In the genomic region with DNA sequence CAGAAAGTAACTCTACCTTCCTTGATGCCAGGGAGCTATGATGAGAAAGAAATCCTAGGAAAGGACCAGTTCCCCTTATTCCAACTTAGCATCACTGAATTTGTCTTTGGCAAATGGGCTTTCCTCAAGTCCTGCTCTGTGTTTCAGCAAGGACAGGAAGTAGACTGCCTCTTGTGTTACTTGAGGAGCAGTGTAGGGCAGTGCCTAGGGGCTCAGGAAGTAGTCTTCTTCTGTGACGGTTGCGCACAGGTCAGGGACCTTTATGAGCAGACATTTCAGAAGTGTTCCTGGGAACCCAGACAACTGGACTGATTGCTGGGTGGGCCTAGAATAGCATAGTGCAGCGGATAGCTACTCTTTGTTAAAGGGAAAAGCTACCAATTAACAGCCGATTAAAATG, we compare ENCODE assay signal across 10 cellular contexts. TPM values are rescaled to one million over a fixed set of nuclear protein-coding genes. Genes with fewer than 3 reads are reported as not detected.
DNase-seq lines count a peak whose midpoint lies in the region; ATAC-seq, FAIRE-seq and TF ChIP-seq lines count a peak whose summit lies in the region.
"Had no signal": no experiment of that assay in that cellular context is flagged by ENCODE, and none has a peak within 500 bp of the region (broad histone marks: within the 10 kb centered on the region; RNA-seq: fewer than 3 reads in every experiment).

No MANE protein-coding gene starts in this region.

- H3K79me2 ChIP-seq in K562 (ENCODE audit: control insufficient read depth, insufficient read depth, low read length): no peaks in the 10 kb centered on the region

- in situ Hi-C loops in K562 (cut with MboI): no loop called here

- H3K27ac Mint-ChIP-seq in activated naive CD4-positive, alpha-beta T cell treated with anti-CD3 and anti-CD28 coated beads, Interleukin-2, amount 10 ng/mL, durations not matched to agents 7 days and 5 days: no peak overlapping the region
- no peak overlapping the region for H3K27ac Mint-ChIP-seq in activated naive CD4-positive, alpha-beta T cell treated with anti-CD3 and anti-CD28 coated beads for 36 hours

- POLR2A ChIA-PET in K562 (lab: Yijun Ruan, JAX): no interaction called here

- H3K4me2 ChIP-seq in K562 (ENCODE audit: insufficient read depth, low read length): no peak overlapping the region

- H3K4me1 Mint-ChIP-seq in activated naive CD4-positive, alpha-beta T cell treated with anti-CD3 and anti-CD28 coated beads, Interleukin-2, amount 10 ng/mL, durations not matched to agents 7 days and 5 days: peaks cover 31% of the 10 kb centered on the region
- peaks cover 4% of the 10 kb centered on the region for H3K4me1 Mint-ChIP-seq in activated naive CD4-positive, alpha-beta T cell treated with anti-CD3 and anti-CD28 coated beads for 36 hours (ENCODE audit: low read depth)

- no TSS peak for BruUV-seq in K562 (replicated peaks; lab: Mats Ljungman, UMichigan)

- peaks cover 36% of the 10 kb centered on the region for H3K27me3 Mint-ChIP-seq in activated naive CD4-positive, alpha-beta T cell treated with anti-CD3 and anti-CD28 coated beads, Interleukin-2, amount 10 ng/mL, durations not matched to agents 7 days and 5 days
- H3K27me3 Mint-ChIP-seq in activated naive CD4-positive, alpha-beta T cell treated with anti-CD3 and anti-CD28 coated beads for 36 hours (ENCODE audit: low read depth): peaks cover 33% of the 10 kb centered on the region

- H3K4me3 Mint-ChIP-seq in activated naive CD4-positive, alpha-beta T cell treated with anti-CD3 and anti-CD28 coated beads, Interleukin-2, amount 10 ng/mL, durations not matched to agents 7 days and 5 days: peak overlapping the region; percentile 4
- no peak overlapping the region for H3K4me3 Mint-ChIP-seq in activated naive CD4-positive, alpha-beta T cell treated with anti-CD3 and anti-CD28 coated beads for 36 hours

- H3K4me3 ChIP-seq in K562: no peak overlapping the region

- FAIRE-seq in K562 (lab: Jason Lieb, UNC) (peak; percentile 61), urothelium cell line (lab: Jason Lieb, UNC) (peak; percentile 67)

- intact Hi-C loops in activated naive CD4-positive, alpha-beta T cell treated with anti-CD3 and anti-CD28 coated beads for 36 hours (cut with micrococcal nuclease): no loop called here
- intact Hi-C loops in K562 (cut with micrococcal nuclease): loop anchor here (5.0 kb wide), 1 partner anchor 44 kb away; no protein-coding TSS in a partner anchor

- H3K9ac ChIP-seq in K562 (ENCODE audit: insufficient read depth in 1 of 2, low read depth in 2 of 2, low read length in 2 of 2): no peak overlapping the region

- WGBS in K562 (ENCODE audit: insufficient coverage, low coverage, missing lambda C conversion rate): 75% methylated on average over 4 of the region's 4 CpGs

- peaks cover 0 to 13% of the 10 kb centered on the region in 2 experiments; a peak in 2 of 5 replicates for H3K4me1 ChIP-seq in K562 (replicated peaks in 1 of 2; ENCODE audit: control insufficient read depth in 2 of 2, insufficient read depth in 2 of 2, low read length in 2 of 2)

- no peak for TF ChIP-seq CTCF in K562 (IDR thresholded peaks at IDR 0.05 in 2 of 3, conservative IDR thresholded peaks at IDR 0.05 in 1 of 3; ENCODE audit: insufficient read depth in 2 of 3, low read depth in 1 of 3, low read length in 3 of 3)

- H2AFZ ChIP-seq in K562 (ENCODE audit: low read depth, low read length): no peak overlapping the region

- no peaks in the 10 kb centered on the region for H3K36me3 ChIP-seq in K562 (ENCODE audit: control insufficient read depth, insufficient read depth, low read length)

- TF ChIP-seq RAD21 in K562 (CRISPR knock-in tag; conservative IDR thresholded peaks at IDR 0.05 in 1 of 2, IDR thresholded peaks at IDR 0.05 in 1 of 2): no peak

- H3K9me1 ChIP-seq in K562 (ENCODE audit: control insufficient read depth, insufficient read depth, low read length): no peaks in the 10 kb centered on the region

- CTCF ChIA-PET in activated naive CD4-positive, alpha-beta T cell treated with anti-CD3 and anti-CD28 coated beads, Interleukin-2, amount 10 ng/mL, durations not matched to agents 7 days and 5 days (lab: Charles Lee): interaction anchor here (0.7 to 1.4 kb wide), 4 partner anchors 21 to 80 kb away, joined by 3 to 5 read pairs (median 4); a partner anchor contains a TSS
- CTCF ChIA-PET in activated naive CD4-positive, alpha-beta T cell treated with anti-CD3 and anti-CD28 coated beads for 36 hours (lab: Charles Lee): interaction anchor here (1.0 to 1.6 kb wide), 4 partner anchors 15 to 42 kb away, joined by 3 to 4 read pairs (median 4); no protein-coding TSS in a partner anchor
- CTCF ChIA-PET in K562 (lab: Yijun Ruan, JAX; ENCODE audit: low intra/inter-chr PET ratio): no interaction called here

- H3K27ac ChIP-seq in K562 (ENCODE audit: extremely low read depth, low read depth, low read length): no peak overlapping the region
- H3K27ac ChIP-seq: C4-2B had no signal

- TF ChIP-seq POLR2A in K562 (conservative IDR thresholded peaks at IDR 0.05): no peak

- no peaks in the 10 kb centered on the region for H4K20me1 ChIP-seq in K562 (replicated peaks; ENCODE audit: control insufficient read depth, insufficient read depth, low read length)

- H3K36me3 Mint-ChIP-seq in activated naive CD4-positive, alpha-beta T cell treated with anti-CD3 and anti-CD28 coated beads, Interleukin-2, amount 10 ng/mL, durations not matched to agents 7 days and 5 days: peaks cover 26% of the 10 kb centered on the region
- H3K36me3 Mint-ChIP-seq in activated naive CD4-positive, alpha-beta T cell treated with anti-CD3 and anti-CD28 coated beads for 36 hours (ENCODE audit: low read depth): no peaks in the 10 kb centered on the region

- TF ChIP-seq EP300 in K562 (IDR thresholded peaks at IDR 0.05; ENCODE audit: low read length): no peak

- peak; percentile 69 for ATAC-seq in K562

- H3K9me3 ChIP-seq in K562 (replicated peaks; ENCODE audit: control insufficient read depth, insufficient read depth, low read depth, low read length): no peaks in the 10 kb centered on the region

- no peaks in the 10 kb centered on the region for H3K27me3 ChIP-seq in K562 (ENCODE audit: control insufficient read depth in 2 of 2, insufficient read depth in 2 of 2, low read length in 2 of 2)

- DNase-seq in activated naive CD4-positive, alpha-beta T cell treated with anti-CD3 and anti-CD28 coated beads, Interleukin-2, amount 10 ng/mL, durations not matched to agents 7 days and 5 days: no peak
- DNase-seq in activated naive CD4-positive, alpha-beta T cell treated with anti-CD3 and anti-CD28 coated beads for 36 hours: no peak
- DNase-seq in K562 (ENCODE audit: extremely low read depth in 1 of 4, low spot score in 3 of 4) (no peak), left kidney (ENCODE audit: low read depth, low spot score) (peak; percentile 27), urothelium cell line (ENCODE audit: low spot score) (no peak), NCI-H1694 (lab: John Stamatoyannopoulos, UW) (no peak), occipital lobe (lab: John Stamatoyannopoulos, UW) (no peak), DMS53 (lab: John Stamatoyannopoulos, UW) (no peak)
- DNase-seq: islet precursor cell had no signal

- H3K9me3 Mint-ChIP-seq in activated naive CD4-positive, alpha-beta T cell treated with anti-CD3 and anti-CD28 coated beads, Interleukin-2, amount 10 ng/mL, durations not matched to agents 7 days and 5 days: no peaks in the 10 kb centered on the region
- H3K9me3 Mint-ChIP-seq in activated naive CD4-positive, alpha-beta T cell treated with anti-CD3 and anti-CD28 coated beads for 36 hours: no peaks in the 10 kb centered on the region

RNA-seq across cellular contexts. Expression of a gene that starts 2.7 kb away (rescaled TPM):
- total RNA-seq in activated naive CD4-positive, alpha-beta T cell treated with anti-CD3 and anti-CD28 coated beads for 36 hours: 1 to 10 TPM; 1.1 to 1.3 TPM
- total RNA-seq in K562 (2011; cell fraction: chromatin; rRNA removed; ENCODE audit: low replicate concordance): 0.56 and 1.9 TPM in 2 replicates
- 0.67 and 1.1 TPM in 2 replicates for total RNA-seq in K562 (2011; cell fraction: nucleolus; rRNA removed)
- total RNA-seq in K562 (2011; cell fraction: nucleoplasm; rRNA removed): 0.44 and 1.3 TPM in 2 replicates
- total RNA-seq in K562 (2014; rRNA removed) (1.9 and 5.2 TPM in 2 replicates), K562 (2014; rRNA removed; fragmentation: Illumina TruSeq; extraction: Trizol) (0.73 and 0.89 TPM in 2 replicates), K562 (2015; rRNA removed; fragmentation: Illumina TruSeq; extraction: Trizol) (1.4 and 1.8 TPM in 2 replicates), K562 (2021) (1.4 and 1.6 TPM in 2 replicates), occipital lobe (15.4 TPM)
- polyA plus RNA-seq in K562 (2011; rRNA removed) (1.4 and 1.5 TPM in 2 replicates), K562 (2014; fragmentation: Illumina TruSeq; extraction: Trizol) (0.76 and 1.1 TPM in 2 replicates), K562 (2014; fragmentation: Nextera tagmentation; extraction: Ambion mirVana) (under 1 TPM; 0.04 to 0.31 TPM), K562 (2014; rRNA removed) (0.99 and 2.7 TPM in 2 replicates)
- polyA plus RNA-seq in K562 (2011; cell fraction: cytosol; rRNA removed): 1.2 and 2.0 TPM in 2 replicates
- 0.48 and 2.0 TPM in 2 replicates for polyA plus RNA-seq in K562 (2011; cell fraction: nucleus; rRNA removed)
- 1.8 and 3.4 TPM in 2 replicates for polyA plus RNA-seq in K562 (2012)
- 0.36 and 1.3 TPM in 2 replicates for polyA minus RNA-seq in K562 (2011; rRNA and poly(A)+ RNA removed)
- not detected in 2 replicates for polyA minus RNA-seq in K562 (2011; cell fraction: cytosol; rRNA and poly(A)+ RNA removed)
- polyA minus RNA-seq in K562 (2011; cell fraction: nucleus; rRNA and poly(A)+ RNA removed): 0.44 and 0.94 TPM in 2 replicates

RNA-seq across cellular contexts. Expression of a gene that starts 59.6 kb away (rescaled TPM):
- total RNA-seq in activated naive CD4-positive, alpha-beta T cell treated with anti-CD3 and anti-CD28 coated beads for 36 hours: 100 to 1,000 TPM; 117 to 120 TPM
- 22.3 and 81.8 TPM in 2 replicates for total RNA-seq in K562 (2011; cell fraction: chromatin; rRNA removed; ENCODE audit: low replicate concordance)
- 26.0 and 31.3 TPM in 2 replicates for total RNA-seq in K562 (2011; cell fraction: nucleolus; rRNA removed)
- total RNA-seq in K562 (2011; cell fraction: nucleoplasm; rRNA removed): 44.8 and 67.1 TPM in 2 replicates
- total RNA-seq in K562 (2014; rRNA removed): 33.2 and 39.1 TPM in 2 replicates
- 80.0 and 91.7 TPM in 2 replicates for total RNA-seq in K562 (2014; rRNA removed; fragmentation: Illumina TruSeq; extraction: Trizol)
- total RNA-seq in K562 (2015; rRNA removed; fragmentation: Illumina TruSeq; extraction: Trizol): 69.4 and 74.0 TPM in 2 replicates
- 55.7 and 56.0 TPM in 2 replicates for total RNA-seq in K562 (2021)
- polyA plus RNA-seq in K562 (2011; rRNA removed): 39.2 and 59.9 TPM in 2 replicates
- 2.8 and 6.6 TPM in 2 replicates for polyA plus RNA-seq in K562 (2011; cell fraction: cytosol; rRNA removed)
- 76.5 and 97.9 TPM in 2 replicates for polyA plus RNA-seq in K562 (2011; cell fraction: nucleus; rRNA removed)
- polyA plus RNA-seq in K562 (2012): 33.9 and 38.8 TPM in 2 replicates
- polyA plus RNA-seq in K562 (2014; fragmentation: Illumina TruSeq; extraction: Trizol): 64.7 and 71.5 TPM in 2 replicates
- 10 to 100 TPM; 49.6 to 72.4 TPM for polyA plus RNA-seq in K562 (2014; fragmentation: Nextera tagmentation; extraction: Ambion mirVana)
- polyA plus RNA-seq in K562 (2014; rRNA removed): 38.3 and 42.1 TPM in 2 replicates
- polyA minus RNA-seq in K562 (2011; rRNA and poly(A)+ RNA removed): 64.7 and 65.6 TPM in 2 replicates
- 13.7 and 20.7 TPM in 2 replicates for polyA minus RNA-seq in K562 (2011; cell fraction: cytosol; rRNA and poly(A)+ RNA removed)
- polyA minus RNA-seq in K562 (2011; cell fraction: nucleus; rRNA and poly(A)+ RNA removed): 51.7 and 101 TPM in 2 replicates
- 4.5 TPM for total RNA-seq in occipital lobe
